8 cellular contexts compared by ENCODE assay signal in genomic region chr17:59155439-59156177, GRCh38. TPM values are rescaled to one million over a fixed set of nuclear protein-coding genes. Genes with fewer than 3 reads are reported as not detected.
DNase-seq lines count a peak whose midpoint lies in the region; ATAC-seq, FAIRE-seq and TF ChIP-seq lines count a peak whose summit lies in the region.

PRR11 (plus strand) TSS chr17:59155746; CDS start chr17:59169753, 14,007 bp downstream.

- H3K27ac ChIP-seq in astrocyte (ENCODE audit: low read depth, low read length) = peak within 1 kb of the TSS; percentile 92
- H3K27ac ChIP-seq in hepatocyte = peak within 1 kb of the TSS; percentile 80

- H3K36me3 Mint-ChIP-seq in astrocyte (ENCODE audit: low read depth, unreplicated experiment) = no peaks in the 10 kb centered on the region

- H3K4me1 ChIP-seq in astrocyte (ENCODE audit: insufficient read depth, low read length) (peaks cover 23% of the 10 kb centered on the region), hepatocyte (ENCODE audit: insufficient read depth) (peaks cover 4% of the 10 kb centered on the region)

- peak within 1 kb of the TSS; percentile 90 for H3K4me3 ChIP-seq in astrocyte (ENCODE audit: insufficient read depth, low read depth, low read length)
- H3K4me3 ChIP-seq in hepatocyte = peak within 1 kb of the TSS; percentile 76
- H3K4me3 ChIP-seq in retinal pigment epithelial cell (ENCODE audit: low read length) = peak within 1 kb of the TSS; percentile 96

- H3K4me1 Mint-ChIP-seq in astrocyte (ENCODE audit: low read depth, unreplicated experiment) = peaks cover 16% of the 10 kb centered on the region

- H3K27me3 Mint-ChIP-seq in astrocyte (ENCODE audit: low read depth, unreplicated experiment) = no peaks in the 10 kb centered on the region

- peak; percentile 89 for FAIRE-seq in astrocyte (lab: Jason Lieb, UNC)

- no peaks in the 10 kb centered on the region for H3K36me3 ChIP-seq in astrocyte (ENCODE audit: insufficient read depth, low read length)
- no peaks in the 10 kb centered on the region for H3K36me3 ChIP-seq in hepatocyte (replicated peaks; ENCODE audit: insufficient read depth, low read depth)

- H3K9me3 ChIP-seq in astrocyte (ENCODE audit: insufficient read depth, low read depth, low read length) = no peaks in the 10 kb centered on the region
- no peaks in the 10 kb centered on the region for H3K9me3 ChIP-seq in hepatocyte (ENCODE audit: low read depth)

- H3K27ac Mint-ChIP-seq in astrocyte (ENCODE audit: unreplicated experiment) = no peak within 1 kb of the TSS

- H2AFZ ChIP-seq in astrocyte (ENCODE audit: low read depth, low read length) (peak within 1 kb of the TSS; percentile 78), hepatocyte (peak within 1 kb of the TSS; percentile 54)

- no peaks in the 10 kb centered on the region for H3K9me2 ChIP-seq in hepatocyte (replicated peaks; ENCODE audit: insufficient read depth)

- H3K79me2 ChIP-seq in astrocyte (ENCODE audit: insufficient read depth, low read length) (peaks cover 86% of the 10 kb centered on the region), hepatocyte (peaks cover 76% of the 10 kb centered on the region)

- intact Hi-C loops in T-helper 2 cell treated with Interferon-gamma antibody and Interleukin-4, amounts not matched to agents 100 ng/mL and 5 ng/mL, for 36 hours (cut with micrococcal nuclease) = loop anchor here (1.0 to 10.0 kb wide), 8 partner anchors 49 to 813 kb away; partner anchors contain the start of genes CLTC, DHX40, GDPD1 and SMG8

- no peaks in the 10 kb centered on the region for H4K20me1 ChIP-seq in astrocyte (ENCODE audit: insufficient read depth, low read length)
- no peaks in the 10 kb centered on the region for H4K20me1 ChIP-seq in hepatocyte (ENCODE audit: insufficient read depth, poor library complexity, severe bottlenecking)

- TF ChIP-seq CTCF in astrocyte (IDR thresholded peaks at IDR 0.05; ENCODE audit: insufficient read depth, low read depth, low read length) (no peak), hepatocyte (IDR thresholded peaks at IDR 0.05; ENCODE audit: poor library complexity) (no peak), retinal pigment epithelial cell (conservative IDR thresholded peaks at IDR 0.05; ENCODE audit: low read depth, low read length) (no peak)

- H3K4me2 ChIP-seq in astrocyte (ENCODE audit: low read length) = peak within 1 kb of the TSS; percentile 88
- peak within 1 kb of the TSS; percentile 86 for H3K4me2 ChIP-seq in hepatocyte

- WGBS in hepatocyte (ENCODE audit: low lambda C conversion rate, missing lambda C conversion rate) = 2% methylated on average over 25 of the region's 25 CpGs

- DNase-seq in NCI-H1417 (lab: John Stamatoyannopoulos, UW) (peak; percentile 100), astrocyte (ENCODE audit: low read depth) (peak; percentile 100), hepatocyte (ENCODE audit: low spot score) (peak; percentile 99), retinal pigment epithelial cell (ENCODE audit: low read depth) (peak; percentile 100), DMS114 treated with DMSO at 0.1 percent for 48 hours (lab: John Stamatoyannopoulos, UW; ENCODE audit: unreplicated experiment) (no peak)

- ATAC-seq in GM18498 (IDR thresholded peaks at IDR 0.05; ENCODE audit: unreplicated experiment) (peak; percentile 87), HG02759 (IDR thresholded peaks at IDR 0.05; ENCODE audit: unreplicated experiment) (peak; percentile 89)

- H3K9ac ChIP-seq in astrocyte (ENCODE audit: low read length) = peak within 1 kb of the TSS; percentile 98

- H3K9me3 Mint-ChIP-seq in astrocyte (ENCODE audit: unreplicated experiment) = no peaks in the 10 kb centered on the region

- H3K27me3 ChIP-seq in astrocyte (ENCODE audit: insufficient read depth, low read length) = no peaks in the 10 kb centered on the region
- H3K27me3 ChIP-seq in hepatocyte = no peaks in the 10 kb centered on the region

- no peak within 1 kb of the TSS for H3K4me3 Mint-ChIP-seq in astrocyte (ENCODE audit: unreplicated experiment)

RNA-seq across cellular contexts. Expression of gene PRR11, which starts in this region (rescaled TPM):
- total RNA-seq in T-helper 2 cell treated with Interferon-gamma antibody and Interleukin-4, amounts not matched to agents 100 ng/mL and 5 ng/mL, for 36 hours = 55.1 and 56.9 TPM in 2 replicates
- 10.3 and 14.9 TPM in 2 replicates for total RNA-seq in astrocyte
- 3.2 and 3.6 TPM in 2 replicates for total RNA-seq in hepatocyte
- polyA plus RNA-seq in hepatocyte = 3.8 and 5.0 TPM in 2 replicates
